In the genomic region with DNA sequence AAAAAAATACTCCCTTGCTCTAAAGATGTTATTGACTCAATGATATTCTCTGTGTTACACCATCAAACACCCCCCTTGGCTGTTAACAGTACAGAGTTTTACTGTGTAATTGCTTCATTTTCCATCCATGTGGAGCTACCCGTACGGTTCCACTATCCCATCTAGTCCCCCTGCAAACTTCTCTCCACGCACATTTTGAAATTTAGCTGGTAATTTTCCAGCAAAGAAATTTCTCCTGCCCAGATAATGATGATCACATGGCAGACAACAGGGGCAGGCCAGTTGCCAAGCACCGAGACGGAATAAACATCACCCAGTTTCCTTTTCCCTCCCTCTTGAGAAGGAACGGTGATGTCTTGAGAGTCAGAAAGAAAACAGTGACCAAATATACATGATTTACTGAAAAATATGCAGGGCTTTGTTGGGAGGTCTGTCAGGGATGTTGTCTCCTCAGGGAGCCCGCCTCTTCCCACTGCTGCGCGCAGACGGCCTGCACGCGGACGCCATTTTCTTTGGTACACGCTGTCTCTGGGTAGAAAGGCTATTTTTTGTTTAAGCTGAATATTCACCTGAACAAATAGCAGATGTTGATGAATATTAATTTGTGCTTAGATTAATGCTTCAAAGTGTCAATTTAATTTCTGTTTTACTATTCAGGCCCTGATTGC, we compare ENCODE assay signal across 16 cellular contexts.
DNase-seq lines count a peak whose midpoint lies in the region; ATAC-seq, FAIRE-seq and TF ChIP-seq lines count a peak whose summit lies in the region.
"Had no signal": no experiment of that assay in that cellular context is flagged by ENCODE, and none has a peak within 500 bp of the region (broad histone marks: within the 10 kb centered on the region; RNA-seq: fewer than 3 reads in every experiment).

No MANE protein-coding gene starts in this region.

- no peaks in the 10 kb centered on the region for H3K79me2 ChIP-seq in K562 (ENCODE audit: control insufficient read depth, insufficient read depth, low read length)

- H2AFZ ChIP-seq in K562 (ENCODE audit: low read depth, low read length) = 0 out of 2 replicates have a peak overlapping the region, but pooled peaks have one; percentile 45

- TF ChIP-seq POLR2A in K562 (conservative IDR thresholded peaks at IDR 0.05) = no peak

- no peak overlapping the region for H3K4me2 ChIP-seq in K562 (ENCODE audit: insufficient read depth, low read length)

- intact Hi-C loops in K562 (cut with micrococcal nuclease) = no loop called here

- ATAC-seq in K562 = no peak
- ATAC-seq in GM19328 (IDR thresholded peaks at IDR 0.05; ENCODE audit: unreplicated experiment) = no peak
- ATAC-seq in HG02642 (IDR thresholded peaks at IDR 0.05; ENCODE audit: poor library complexity, unreplicated experiment) = no peak
- no peak for ATAC-seq in HG02981 (IDR thresholded peaks at IDR 0.05; ENCODE audit: unreplicated experiment)
- ATAC-seq: activated CD8-positive, alpha-beta T cell treated with anti-CD3 and anti-CD28 coated beads, Interleukin-2, amount 10 ng/mL, durations not matched to agents 7 days and 5 days had no signal

- H3K4me1 ChIP-seq in K562 (replicated peaks in 1 of 2; ENCODE audit: control insufficient read depth in 2 of 2, insufficient read depth in 2 of 2, low read length in 2 of 2) = no peaks in the 10 kb centered on the region
- H3K4me1 ChIP-seq in subcutaneous abdominal adipose tissue (ENCODE audit: control insufficient read depth in 5 of 5, insufficient read depth in 5 of 5, low read length in 5 of 5) = peaks cover 1 to 30% (median 16%) of the 10 kb centered on the region in 5 donors

- DNase-seq in GM03348 (ENCODE audit: low spot score) (peak; percentile 37), K562 (ENCODE audit: extremely low read depth in 1 of 4, low spot score in 3 of 4) (no peak), left kidney (ENCODE audit: low read depth, low spot score) (peak; percentile 5), GM13976 (ENCODE audit: low spot score) (no peak)
- DNase-seq: activated CD8-positive, alpha-beta T cell treated with anti-CD3 and anti-CD28 coated beads, Interleukin-2, amount 10 ng/mL, durations not matched to agents 7 days and 5 days; activated gamma-delta T cell treated with Interleukin-2 at 50 U/mL for 16 hours; CD8-positive, alpha-beta memory T cell; NCI-H1092 treated with DMSO at 0.1 percent for 48 hours; NCI-H524 treated with DMSO at 0.1 percent for 48 hours; stimulated activated CD4-positive, alpha-beta T cell treated with anti-CD3 and anti-CD28 coated beads, Interleukin-4, amount 100 ng/mL, for 4 hours; stimulated activated naive CD4-positive, alpha-beta T cell had no signal

- no peaks in the 10 kb centered on the region for H4K20me1 ChIP-seq in K562 (replicated peaks; ENCODE audit: control insufficient read depth, insufficient read depth, low read length)

- H3K9me3 ChIP-seq in K562 (replicated peaks; ENCODE audit: control insufficient read depth, insufficient read depth, low read depth, low read length) (no peaks in the 10 kb centered on the region), subcutaneous abdominal adipose tissue (ENCODE audit: control insufficient read depth in 5 of 5, low read length in 5 of 5) (no peaks in the 10 kb centered on the region)

- no peak for FAIRE-seq in K562 (lab: Jason Lieb, UNC)

- POLR2A ChIA-PET in K562 (lab: Yijun Ruan, JAX) = interaction anchor here (0.8 kb wide), 1 partner anchor 413 kb away, joined by 4 read pairs; no protein-coding TSS in a partner anchor

- TF ChIP-seq RAD21 in K562 (CRISPR knock-in tag; conservative IDR thresholded peaks at IDR 0.05 in 1 of 2, IDR thresholded peaks at IDR 0.05 in 1 of 2) = no peak

- in situ Hi-C loops in K562 (cut with MboI) = no loop called here
- in situ Hi-C loops in GM13976 (cut with MboI; ENCODE audit: low sequenced_read_pairs, unreplicated experiment) = no loop called here

- TF ChIP-seq CTCF in K562 (IDR thresholded peaks at IDR 0.05 in 2 of 3, conservative IDR thresholded peaks at IDR 0.05 in 1 of 3; ENCODE audit: insufficient read depth in 2 of 3, low read depth in 1 of 3, low read length in 3 of 3) (no peak), GM13976 (IDR thresholded peaks at IDR 0.05; ENCODE audit: borderline replicate concordance, control extremely low read depth, extremely low read depth, insufficient read depth, missing control alignments) (no peak)

- H3K9ac ChIP-seq in K562 (ENCODE audit: insufficient read depth in 1 of 2, low read depth in 2 of 2, low read length in 2 of 2) (no peak overlapping the region), subcutaneous abdominal adipose tissue (ENCODE audit: low read length in 5 of 5) (peak overlapping the region in 2 of 5 donors; percentile 11 to 53)

- H3K36me3 ChIP-seq in K562 (ENCODE audit: control insufficient read depth, insufficient read depth, low read length) (no peaks in the 10 kb centered on the region), subcutaneous abdominal adipose tissue (ENCODE audit: control insufficient read depth in 5 of 5, insufficient read depth in 5 of 5, low read length in 5 of 5) (no peaks in the 10 kb centered on the region)
- H3K36me3 ChIP-seq: cardiac muscle cell had no signal

- H3K27me3 ChIP-seq in K562 (ENCODE audit: control insufficient read depth in 2 of 2, insufficient read depth in 2 of 2, low read length in 2 of 2) (no peaks in the 10 kb centered on the region; a peak in 1 of 5 replicates), subcutaneous abdominal adipose tissue (ENCODE audit: control insufficient read depth in 5 of 5, insufficient read depth in 4 of 5, low read length in 5 of 5) (peaks cover 0 to 2% (median 0%) of the 10 kb centered on the region in 5 donors)
- H3K27me3 ChIP-seq: cardiac muscle cell had no signal

- WGBS in K562 (ENCODE audit: insufficient coverage, low coverage, missing lambda C conversion rate) = 3% methylated on average over 13 of the region's 14 CpGs

- CTCF ChIA-PET in K562 (lab: Yijun Ruan, JAX; ENCODE audit: low intra/inter-chr PET ratio) = interaction anchor here (0.6 kb wide), 1 partner anchor 19 kb away, joined by 3 read pairs; no protein-coding TSS in a partner anchor

- no peak for TF ChIP-seq EP300 in K562 (IDR thresholded peaks at IDR 0.05; ENCODE audit: low read length)

- H3K9me1 ChIP-seq in K562 (ENCODE audit: control insufficient read depth, insufficient read depth, low read length) = no peaks in the 10 kb centered on the region

- H3K4me3 ChIP-seq in K562 = no peak overlapping the region
- H3K4me3 ChIP-seq in subcutaneous abdominal adipose tissue (ENCODE audit: low read depth in 1 of 5, low read length in 5 of 5) = peak overlapping the region; percentile 4 to 56 (median 50)
- H3K4me3 ChIP-seq: cardiac muscle cell had no signal

- H3K27ac ChIP-seq in K562 (ENCODE audit: extremely low read depth, low read depth, low read length) (no peak overlapping the region), subcutaneous abdominal adipose tissue (ENCODE audit: low read depth, low read length) (peak overlapping the region; percentile 77)
- H3K27ac ChIP-seq: cardiac muscle cell had no signal

- BruUV-seq in K562 (replicated peaks; lab: Mats Ljungman, UMichigan) = no TSS peak

TF ChIP-seq in K562, 482 proteins besides CTCF, POLR2A, EP300 and RAD21:
- TF ChIP-seq, protein P1, sequence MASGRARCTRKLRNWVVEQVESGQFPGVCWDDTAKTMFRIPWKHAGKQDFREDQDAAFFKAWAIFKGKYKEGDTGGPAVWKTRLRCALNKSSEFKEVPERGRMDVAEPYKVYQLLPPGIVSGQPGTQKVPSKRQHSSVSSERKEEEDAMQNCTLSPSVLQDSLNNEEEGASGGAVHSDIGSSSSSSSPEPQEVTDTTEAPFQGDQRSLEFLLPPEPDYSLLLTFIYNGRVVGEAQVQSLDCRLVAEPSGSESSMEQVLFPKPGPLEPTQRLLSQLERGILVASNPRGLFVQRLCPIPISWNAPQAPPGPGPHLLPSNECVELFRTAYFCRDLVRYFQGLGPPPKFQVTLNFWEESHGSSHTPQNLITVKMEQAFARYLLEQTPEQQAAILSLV (tag; IDR thresholded peaks at IDR 0.05) = no peak
- TF ChIP-seq OTX1 (CRISPR knock-in tag; IDR thresholded peaks at IDR 0.05) = no peak
- TF ChIP-seq ZC3H8 (IDR thresholded peaks at IDR 0.05) = no peak
- no peak for TF ChIP-seq CHD1 (IDR thresholded peaks at IDR 0.05; ENCODE audit: low read length)
- TF ChIP-seq ZNF175 (CRISPR knock-in tag; IDR thresholded peaks at IDR 0.05; ENCODE audit: low read depth) = no peak
- TF ChIP-seq, protein P2, sequence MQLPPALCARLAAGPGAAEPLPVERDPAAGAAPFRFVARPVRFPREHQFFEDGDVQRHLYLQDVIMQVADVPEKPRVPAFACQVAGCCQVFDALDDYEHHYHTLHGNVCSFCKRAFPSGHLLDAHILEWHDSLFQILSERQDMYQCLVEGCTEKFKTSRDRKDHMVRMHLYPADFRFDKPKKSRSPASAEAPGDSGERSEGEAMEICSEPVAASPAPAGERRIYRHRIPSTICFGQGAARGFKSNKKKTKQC (CRISPR knock-in tag; IDR thresholded peaks at IDR 0.05) = no peak
- TF ChIP-seq GATAD2B (IDR thresholded peaks at IDR 0.05; ENCODE audit: borderline replicate concordance) = no peak
- no peak for TF ChIP-seq NFIC (IDR thresholded peaks at IDR 0.05)
- TF ChIP-seq STAT5B (CRISPR knock-in tag; IDR thresholded peaks at IDR 0.05) = no peak
- no peak for TF ChIP-seq FOS (IDR thresholded peaks at IDR 0.05; ENCODE audit: extremely low read depth, insufficient read length)
- no peak for TF ChIP-seq PHF20 (IDR thresholded peaks at IDR 0.05; ENCODE audit: partially characterized antibody)
- TF ChIP-seq ZNF830 (CRISPR knock-in tag; IDR thresholded peaks at IDR 0.05) = no peak
- no peak for TF ChIP-seq HMGN3 (IDR thresholded peaks at IDR 0.05; ENCODE audit: borderline replicate concordance, extremely low read depth, insufficient read length, low read depth, low read length)
TF ChIP-seq in K562: peak in this region for 0.

Comparison
In these comparisons a context has a peak if more than half of its experiments do, and no peak if none do; other contexts are left out.
1. DNase-seq: peak in GM03348 (single experiment) and left kidney (single experiment); none in K562 (0 of 4) and GM13976 (single experiment).